20 cellular contexts compared by ENCODE assay signal in the genomic region with DNA sequence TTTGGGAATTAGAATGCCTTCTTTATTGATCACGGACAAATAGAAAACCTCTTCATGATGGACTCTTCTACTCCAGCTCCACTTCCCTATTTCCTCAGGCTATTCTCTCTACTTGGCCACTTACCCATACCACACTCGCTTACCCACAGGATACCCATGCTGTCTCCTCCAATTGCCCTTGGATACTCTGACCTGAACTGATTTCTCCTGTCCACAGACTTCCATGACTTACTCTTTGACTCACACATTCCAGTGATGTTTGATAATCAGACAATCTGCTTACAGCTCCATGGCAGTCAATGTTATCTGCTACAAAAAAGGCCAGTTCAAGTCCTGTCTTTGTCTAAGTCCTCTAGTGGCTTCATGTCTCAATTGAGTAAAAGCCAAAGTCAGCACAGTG.
DNase-seq lines count a peak whose midpoint lies in the region; TF ChIP-seq lines count a peak whose summit lies in the region.
"Had no signal": no experiment of that assay in that cellular context is flagged by ENCODE, and none has a peak within 500 bp of the region (broad histone marks: within the 10 kb centered on the region; RNA-seq: fewer than 3 reads in every experiment).

No MANE protein-coding gene starts in this region.

- H3K9me3 ChIP-seq in mammary epithelial cell (replicated peaks; ENCODE audit: insufficient read depth, low read length): no peaks in the 10 kb centered on the region
- H3K9me3 ChIP-seq in HAP-1: no peaks in the 10 kb centered on the region
- H3K9me3 ChIP-seq: BLaER1 had no signal

- H3K4me3 ChIP-seq in mammary epithelial cell (replicated peaks in 1 of 3; ENCODE audit: insufficient read depth in 1 of 3, low read depth in 2 of 3, low read length in 3 of 3) (no peak overlapping the region), foreskin fibroblast (ENCODE audit: low read depth in 1 of 2, low read length in 2 of 2) (no peak overlapping the region), HAP-1 (no peak overlapping the region)
- H3K4me3 ChIP-seq: BLaER1, SK-N-MC had no signal

- H3K36me3 ChIP-seq in mammary epithelial cell (ENCODE audit: insufficient read depth, low read length) (no peaks in the 10 kb centered on the region), HAP-1 (replicated peaks) (no peaks in the 10 kb centered on the region)
- H3K36me3 ChIP-seq: BLaER1 had no signal

- intact Hi-C loops in mammary epithelial cell (cut with micrococcal nuclease): no loop called here
- intact Hi-C loops in MCF 10A (cut with micrococcal nuclease): no loop called here

- no peak overlapping the region for H3K27ac Mint-ChIP-seq in MCF 10A (ENCODE audit: low read depth, unreplicated experiment)
- H3K27ac Mint-ChIP-seq in activated naive CD4-positive, alpha-beta T cell treated with anti-CD3 and anti-CD28 coated beads, Interleukin-2, amount 10 ng/mL, durations not matched to agents 7 days and 5 days: no peak overlapping the region
- H3K27ac Mint-ChIP-seq: CD4-positive, alpha-beta memory T cell had no signal

- no peaks in the 10 kb centered on the region for H4K20me1 ChIP-seq in mammary epithelial cell (ENCODE audit: insufficient read depth, low read length)
- H4K20me1 ChIP-seq: BLaER1 had no signal

- CTCF ChIA-PET in mammary epithelial cell (lab: Charles Lee; ENCODE audit: low non-redundant PET) (no interaction called here), MCF 10A (lab: Yijun Ruan, JAX) (no interaction called here)
- CTCF ChIA-PET in activated naive CD4-positive, alpha-beta T cell treated with anti-CD3 and anti-CD28 coated beads, Interleukin-2, amount 10 ng/mL, durations not matched to agents 7 days and 5 days (lab: Charles Lee): no interaction called here

- DNase-seq in mammary epithelial cell (peak; percentile 2), MCF 10A (ENCODE audit: unreplicated experiment) (no peak), M059J (ENCODE audit: low read depth) (peak; percentile 89), foreskin fibroblast (peak; percentile 33 to 62), H4 (ENCODE audit: low spot score) (no peak), HAP-1 (ENCODE audit: low spot score in 2 of 2) (no peak), pons (ENCODE audit: low spot score) (no peak)
- no peak for DNase-seq in activated naive CD4-positive, alpha-beta T cell treated with anti-CD3 and anti-CD28 coated beads, Interleukin-2, amount 10 ng/mL, durations not matched to agents 7 days and 5 days
- DNase-seq: CD4-positive, alpha-beta memory T cell; DMS53; H9; NCI-H1105; NCI-H1694; NCI-H510A; NCI-H774; OCI-M1; SHP77 had no signal

- H3K9ac ChIP-seq in mammary epithelial cell (ENCODE audit: insufficient read depth, low read length): no peak overlapping the region
- H3K9ac ChIP-seq: BLaER1 had no signal

- H3K4me3 Mint-ChIP-seq in MCF 10A (ENCODE audit: unreplicated experiment): no peak overlapping the region
- no peak overlapping the region for H3K4me3 Mint-ChIP-seq in activated naive CD4-positive, alpha-beta T cell treated with anti-CD3 and anti-CD28 coated beads, Interleukin-2, amount 10 ng/mL, durations not matched to agents 7 days and 5 days
- H3K4me3 Mint-ChIP-seq: H9 had no signal

- H2AFZ ChIP-seq in mammary epithelial cell (ENCODE audit: low read depth, low read length): no peak overlapping the region

- 90% methylated on average over 2 of the region's 2 CpGs for WGBS in mammary epithelial cell (ENCODE audit: low coverage, missing lambda C conversion rate)

- no peaks in the 10 kb centered on the region for H3K27me3 Mint-ChIP-seq in MCF 10A (ENCODE audit: insufficient read depth, unreplicated experiment)
- H3K27me3 Mint-ChIP-seq in activated naive CD4-positive, alpha-beta T cell treated with anti-CD3 and anti-CD28 coated beads, Interleukin-2, amount 10 ng/mL, durations not matched to agents 7 days and 5 days: no peaks in the 10 kb centered on the region

- H3K4me2 ChIP-seq in mammary epithelial cell (ENCODE audit: insufficient read depth, low read depth, low read length): no peak overlapping the region
- H3K4me2 ChIP-seq: BLaER1 had no signal

- H3K4me1 ChIP-seq in mammary epithelial cell (ENCODE audit: insufficient read depth, low read length) (no peaks in the 10 kb centered on the region), HAP-1 (no peaks in the 10 kb centered on the region)
- H3K4me1 ChIP-seq: BLaER1 had no signal

- TF ChIP-seq CTCF in mammary epithelial cell (conservative IDR thresholded peaks at IDR 0.05 in 1 of 2, IDR thresholded peaks at IDR 0.05 in 1 of 2; ENCODE audit: extremely low read depth in 1 of 2, insufficient read depth in 1 of 2, low read depth in 1 of 2, low read length in 2 of 2) (no peak), MCF 10A (IDR thresholded peaks at IDR 0.05; ENCODE audit: unreplicated experiment) (no peak), foreskin fibroblast (IDR thresholded peaks at IDR 0.05; ENCODE audit: low read depth, low read length) (no peak)

- H3K27me3 ChIP-seq in mammary epithelial cell (ENCODE audit: insufficient read depth, low read length) (no peaks in the 10 kb centered on the region), HAP-1 (ENCODE audit: low read depth) (0 out of 2 replicates have a peak, but pooled peaks cover 2% of the 10 kb centered on the region)
- H3K27me3 ChIP-seq: BLaER1 had no signal

- no peaks in the 10 kb centered on the region for H3K9me3 Mint-ChIP-seq in MCF 10A (ENCODE audit: unreplicated experiment)
- no peaks in the 10 kb centered on the region for H3K9me3 Mint-ChIP-seq in activated naive CD4-positive, alpha-beta T cell treated with anti-CD3 and anti-CD28 coated beads, Interleukin-2, amount 10 ng/mL, durations not matched to agents 7 days and 5 days
- H3K9me3 Mint-ChIP-seq: H9 had no signal

- H3K79me2 ChIP-seq in mammary epithelial cell (ENCODE audit: insufficient read depth, low read length): no peaks in the 10 kb centered on the region

- no peak overlapping the region for H3K27ac ChIP-seq in mammary epithelial cell (ENCODE audit: insufficient read depth, low read depth, low read length)
- H3K27ac ChIP-seq: 22Rv1, BLaER1, SK-N-MC had no signal

- dilution Hi-C loops in mammary epithelial cell (cut with HindIII; ENCODE audit: low sequenced_read_pairs): no loop called here

- POLR2A ChIA-PET in MCF 10A (lab: Yijun Ruan, JAX): no interaction called here

- BruUV-seq in mammary epithelial cell (replicated peaks; lab: Mats Ljungman, UMichigan) (no TSS peak), MCF 10A (replicated peaks; lab: Mats Ljungman, UMichigan) (no TSS peak)

- no peaks in the 10 kb centered on the region for H3K36me3 Mint-ChIP-seq in MCF 10A (ENCODE audit: insufficient read depth, unreplicated experiment)
- no peaks in the 10 kb centered on the region for H3K36me3 Mint-ChIP-seq in activated naive CD4-positive, alpha-beta T cell treated with anti-CD3 and anti-CD28 coated beads, Interleukin-2, amount 10 ng/mL, durations not matched to agents 7 days and 5 days
- H3K36me3 Mint-ChIP-seq: CD4-positive, alpha-beta memory T cell had no signal

- in situ Hi-C loops in mammary epithelial cell (cut with MboI; ENCODE audit: low sequenced_read_pairs in 2 of 2): no loop called here
- in situ Hi-C loops in HAP-1 (cut with MboI; ENCODE audit: low sequenced_read_pairs): no loop called here

- H3K4me1 Mint-ChIP-seq in MCF 10A (ENCODE audit: insufficient read depth, unreplicated experiment): no peaks in the 10 kb centered on the region
- no peaks in the 10 kb centered on the region for H3K4me1 Mint-ChIP-seq in activated naive CD4-positive, alpha-beta T cell treated with anti-CD3 and anti-CD28 coated beads, Interleukin-2, amount 10 ng/mL, durations not matched to agents 7 days and 5 days
- H3K4me1 Mint-ChIP-seq: CD4-positive, alpha-beta memory T cell had no signal

Comparison
In these comparisons a context has a peak if more than half of its experiments do, and no peak if none do; other contexts are left out.
1. DNase-seq: peak in mammary epithelial cell (single experiment), M059J (single experiment) and foreskin fibroblast (2 of 2); none in MCF 10A (single experiment), activated naive CD4-positive, alpha-beta T cell treated with anti-CD3 and anti-CD28 coated beads, Interleukin-2, amount 10 ng/mL, durations not matched to agents 7 days and 5 days (single experiment), H4 (single experiment), HAP-1 (0 of 2) and pons (single experiment).